19 cellular contexts compared by ENCODE assay signal in genomic region chr22:17334983-17335382, GRCh38. TPM values are rescaled to one million over a fixed set of nuclear protein-coding genes. Genes with fewer than 3 reads are reported as not detected.
DNase-seq lines count a peak whose midpoint lies in the region; ATAC-seq and TF ChIP-seq lines count a peak whose summit lies in the region.
"Had no signal": no experiment of that assay in that cellular context is flagged by ENCODE, and none has a peak within 500 bp of the region (broad histone marks: within the 10 kb centered on the region; RNA-seq: fewer than 3 reads in every experiment).

No MANE protein-coding gene starts in this region.

- peaks cover 69% of the 10 kb centered on the region for H3F3A ChIP-seq in DOHH2 (ENCODE audit: control insufficient read depth, insufficient read depth)

- H3K4me1 ChIP-seq in DOHH2 (ENCODE audit: control insufficient read depth, low read length) (peaks cover 93% of the 10 kb centered on the region), Karpas-422 (ENCODE audit: low read length) (peaks cover 84% of the 10 kb centered on the region)
- H3K4me1 ChIP-seq: Caco-2 had no signal

- peak overlapping the region; percentile 98 for H3K27ac ChIP-seq in DOHH2 (ENCODE audit: low read depth, low read length)
- peak overlapping the region; percentile 98 for H3K27ac ChIP-seq in Karpas-422 (ENCODE audit: low read length)
- H3K27ac ChIP-seq: C4-2B had no signal

- DNase-seq in Karpas-422, result peak; percentile 58
- peak; percentile 50 for DNase-seq in left lobe of liver (ENCODE audit: low spot score)
- no peak for DNase-seq in AG08395 (ENCODE audit: low spot score)
- DNase-seq in cardiac septum (ENCODE audit: low spot score), result no peak
- DNase-seq: 8988T; ACHN; AML-193; Caco-2; Calu3; CD4-positive, alpha-beta T cell; CD8-positive, alpha-beta T cell; DMS79 treated with DMSO at 0.1 percent for 48 hours; EL; GDM1 had no signal

- H3K9me3 ChIP-seq in DOHH2 (ENCODE audit: control insufficient read depth, insufficient read depth, low read length), result no peaks in the 10 kb centered on the region
- no peaks in the 10 kb centered on the region for H3K9me3 ChIP-seq in Karpas-422 (ENCODE audit: low read length)
- H3K9me3 ChIP-seq: BLaER1 treated with 17β-estradiol and CSF1 and Interleukin-3, amounts not matched to agents 10 nM and 100 nM; Caco-2 had no signal

- H3K4me3 ChIP-seq in DOHH2 (ENCODE audit: low read length) (peak overlapping the region; percentile 69), Karpas-422 (ENCODE audit: low read length) (peak overlapping the region; percentile 60; the same call in 1 of the 2 replicates)
- H3K4me3 ChIP-seq: BLaER1 treated with 17β-estradiol and CSF1 and Interleukin-3, amounts not matched to agents 10 nM and 100 nM; GM12878 had no signal

- H3K79me2 ChIP-seq in DOHH2 (ENCODE audit: control insufficient read depth, low read length), result no peaks in the 10 kb centered on the region
- H3K79me2 ChIP-seq in Karpas-422 (ENCODE audit: low read length), result no peaks in the 10 kb centered on the region

- ATAC-seq in left lobe of liver (peak; percentile 38), GM21367 (IDR thresholded peaks at IDR 0.05; ENCODE audit: unreplicated experiment) (no peak)
- ATAC-seq: CD8-positive, alpha-beta T cell; GM12878 had no signal

- no peaks in the 10 kb centered on the region for H4K20me1 ChIP-seq in DOHH2 (ENCODE audit: control insufficient read depth, insufficient read depth, low read depth, low read length)
- no peaks in the 10 kb centered on the region for H4K20me1 ChIP-seq in Karpas-422 (ENCODE audit: insufficient read depth, low read depth, low read length)
- H4K20me1 ChIP-seq: BLaER1 treated with 17β-estradiol and CSF1 and Interleukin-3, amounts not matched to agents 10 nM and 100 nM had no signal

- no peaks in the 10 kb centered on the region for H3K9me2 ChIP-seq in DOHH2 (replicated peaks; ENCODE audit: control insufficient read depth, low read length)
- no peaks in the 10 kb centered on the region for H3K9me2 ChIP-seq in Karpas-422 (replicated peaks; ENCODE audit: insufficient read depth, low read length)

- H3K4me2 ChIP-seq in DOHH2 (ENCODE audit: low read length) (peak overlapping the region; percentile 80), Karpas-422 (ENCODE audit: low read depth, low read length, poor library complexity, severe bottlenecking) (peak overlapping the region; percentile 86)

- TF ChIP-seq CTCF in DOHH2 (IDR thresholded peaks at IDR 0.05; ENCODE audit: low read depth, low read length, poor library complexity, severe bottlenecking), result no peak

- H3K36me3 ChIP-seq in DOHH2 (ENCODE audit: control insufficient read depth, low read length) (no peaks in the 10 kb centered on the region), Karpas-422 (ENCODE audit: insufficient read depth, low read length) (no peaks in the 10 kb centered on the region)
- H3K36me3 ChIP-seq: BLaER1 treated with 17β-estradiol and CSF1 and Interleukin-3, amounts not matched to agents 10 nM and 100 nM had no signal

- no peaks in the 10 kb centered on the region for H3K27me3 ChIP-seq in DOHH2 (ENCODE audit: control insufficient read depth, low read length)
- no peaks in the 10 kb centered on the region for H3K27me3 ChIP-seq in Karpas-422 (ENCODE audit: low read length)
- H3K27me3 ChIP-seq: BLaER1 treated with 17β-estradiol and CSF1 and Interleukin-3, amounts not matched to agents 10 nM and 100 nM had no signal

- intact Hi-C loops in cardiac septum (cut with DNase I), result no loop called here

- H3K9ac ChIP-seq in Karpas-422 (ENCODE audit: low read length), result peak overlapping the region; percentile 67; the same call in 1 of the 2 replicates

- peak overlapping the region; percentile 92; the same call in 1 of the 2 replicates for H2AFZ ChIP-seq in Karpas-422 (ENCODE audit: low read length)

RNA-seq across cellular contexts. Expression of gene CECR2, which starts 34.3 kb away (rescaled TPM):
- total RNA-seq in Karpas-422 (2014; rRNA removed; shearing (Covaris generic); ENCODE audit: low replicate concordance), result 1.6 TPM in 2 replicates
- total RNA-seq in left lobe of liver (12.0 TPM), cardiac septum (4.9 TPM)
- total RNA-seq: CD4-positive, alpha-beta T cell had no signal

Comparison
In these comparisons a context has a peak if more than half of its experiments do, and no peak if none do; other contexts are left out.
1. DNase-seq: peak in Karpas-422 (single experiment) and left lobe of liver (single experiment); none in AG08395 (single experiment) and cardiac septum (single experiment).